ENCODE assay signal across 16 cellular contexts in the genomic region with DNA sequence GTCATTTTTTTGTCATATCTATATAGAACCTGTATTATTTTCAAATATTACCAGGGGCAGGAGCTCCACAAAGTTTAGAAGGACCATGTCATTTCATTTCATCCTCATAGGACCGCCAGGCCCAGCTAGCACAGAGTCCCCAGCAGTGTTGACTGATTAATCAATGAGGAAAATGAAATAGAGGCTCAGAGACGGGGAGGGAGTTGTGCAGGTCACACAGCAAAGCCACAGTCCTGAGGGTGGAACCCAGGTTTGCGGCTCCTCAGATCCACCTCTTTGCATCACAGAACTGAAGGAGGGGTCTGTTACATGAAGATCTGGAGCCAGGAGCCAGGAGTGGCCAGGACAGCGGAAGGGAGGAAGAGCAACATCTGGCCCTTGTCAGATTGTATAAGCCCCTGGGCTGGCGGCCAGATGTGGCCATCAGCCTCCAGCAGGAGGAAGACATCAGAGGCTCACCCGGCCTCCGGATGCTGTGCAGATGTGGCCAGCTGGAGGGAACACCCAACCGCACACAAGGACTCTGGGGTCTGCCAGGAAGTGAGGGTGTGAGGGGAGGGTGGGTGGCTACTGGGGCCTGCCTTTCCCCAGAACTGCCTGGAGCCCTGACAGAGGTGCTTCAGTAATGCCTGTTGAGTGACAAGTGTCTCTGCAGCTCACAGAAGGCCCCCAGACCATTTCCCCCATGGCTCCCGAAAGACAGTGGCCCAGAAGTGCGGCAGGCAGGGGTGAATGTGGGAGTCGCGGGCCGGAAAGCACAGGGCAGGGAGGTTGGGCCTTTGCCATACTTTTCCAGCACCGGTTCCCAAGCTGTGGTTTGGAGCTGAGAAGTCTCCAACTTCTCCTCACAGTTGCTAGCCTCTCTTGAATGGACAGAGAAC. TPM values are rescaled to one million over a fixed set of nuclear protein-coding genes. Genes with fewer than 3 reads are reported as not detected.
DNase-seq lines count a peak whose midpoint lies in the region; ATAC-seq and TF ChIP-seq lines count a peak whose summit lies in the region.
"Had no signal": no experiment of that assay in that cellular context is flagged by ENCODE, and none has a peak within 500 bp of the region (broad histone marks: within the 10 kb centered on the region; RNA-seq: fewer than 3 reads in every experiment).

No MANE protein-coding gene starts in this region.

- peaks cover 39% of the 10 kb centered on the region for H3K4me1 Mint-ChIP-seq in activated CD8-positive, alpha-beta T cell treated with anti-CD3 and anti-CD28 coated beads, Interleukin-2, amount 10 ng/mL, durations not matched to agents 7 days and 5 days (ENCODE audit: low read depth)
- H3K4me1 Mint-ChIP-seq in activated CD8-positive, alpha-beta T cell treated with anti-CD3 and anti-CD28 coated beads for 36 hours (ENCODE audit: low read depth), result peaks cover 28% of the 10 kb centered on the region
- peaks cover 12 to 34% (median 33%) of the 10 kb centered on the region in 3 donors for H3K4me1 Mint-ChIP-seq in naive B cell

- H3K27ac Mint-ChIP-seq in activated CD8-positive, alpha-beta T cell treated with anti-CD3 and anti-CD28 coated beads, Interleukin-2, amount 10 ng/mL, durations not matched to agents 7 days and 5 days, result peak overlapping the region; percentile 20
- no peak overlapping the region for H3K27ac Mint-ChIP-seq in activated CD8-positive, alpha-beta T cell treated with anti-CD3 and anti-CD28 coated beads for 36 hours
- H3K27ac Mint-ChIP-seq in naive B cell, result peak overlapping the region in 4 of 6 donors; percentile 71 to 94 (median 83)
- H3K27ac Mint-ChIP-seq: activated T-helper 17 cell treated with anti-CD3 and anti-CD28 coated beads, Interleukin-2, amount 50 U/mL, for 72 hours had no signal

- H3K36me3 ChIP-seq in uterus, result no peaks in the 10 kb centered on the region

- H3K4me1 ChIP-seq in uterus, result no peaks in the 10 kb centered on the region

- H3K36me3 Mint-ChIP-seq in activated CD8-positive, alpha-beta T cell treated with anti-CD3 and anti-CD28 coated beads, Interleukin-2, amount 10 ng/mL, durations not matched to agents 7 days and 5 days (ENCODE audit: low read depth), result no peaks in the 10 kb centered on the region
- no peaks in the 10 kb centered on the region for H3K36me3 Mint-ChIP-seq in activated CD8-positive, alpha-beta T cell treated with anti-CD3 and anti-CD28 coated beads for 36 hours (ENCODE audit: low read depth)
- no peaks in the 10 kb centered on the region for H3K36me3 Mint-ChIP-seq in naive B cell

- no peak for TF ChIP-seq CTCF in activated CD8-positive, alpha-beta T cell treated with anti-CD3 and anti-CD28 coated beads for 36 hours (IDR thresholded peaks at IDR 0.05)
- TF ChIP-seq CTCF in fibroblast of villous mesenchyme (IDR thresholded peaks at IDR 0.05; ENCODE audit: insufficient read depth, low read depth, low read length), result no peak
- no peak for TF ChIP-seq CTCF in uterus (IDR thresholded peaks at IDR 0.05)

- DNase-seq in activated CD8-positive, alpha-beta T cell treated with anti-CD3 and anti-CD28 coated beads, Interleukin-2, amount 10 ng/mL, durations not matched to agents 7 days and 5 days, result no peak
- no peak for DNase-seq in activated CD8-positive, alpha-beta T cell treated with anti-CD3 and anti-CD28 coated beads for 36 hours
- DNase-seq in fibroblast of villous mesenchyme (ENCODE audit: low read depth) (peak; percentile 89), naive B cell (no peak), uterus (peak; percentile 77 to 84), cortex of kidney (lab: John Stamatoyannopoulos, UW) (no peak), NCI-H2081 treated with DMSO at 0.1 percent for 48 hours (lab: John Stamatoyannopoulos, UW) (no peak)
- DNase-seq: activated CD4-positive, CD25-positive, alpha-beta regulatory T cell; NCI-H226; stimulated activated CD4-positive, alpha-beta T cell treated with anti-CD3 and anti-CD28 coated beads, Interleukin-15, amount 100 ng/mL, for 24 hours had no signal

- POLR2A ChIA-PET in activated CD8-positive, alpha-beta T cell treated with anti-CD3 and anti-CD28 coated beads, Interleukin-2, amount 10 ng/mL, durations not matched to agents 7 days and 5 days (lab: Charles Lee), result no interaction called here
- POLR2A ChIA-PET in activated CD8-positive, alpha-beta T cell treated with anti-CD3 and anti-CD28 coated beads for 36 hours (lab: Charles Lee), result interaction anchor here (1.1 to 1.6 kb wide), 3 partner anchors 9 to 11 kb away, joined by 3 to 5 read pairs (median 3); no protein-coding TSS in a partner anchor

- intact Hi-C loops in activated CD8-positive, alpha-beta T cell treated with anti-CD3 and anti-CD28 coated beads for 36 hours (cut with micrococcal nuclease), result no loop called here
- intact Hi-C loops in uterus (cut with DNase I; ENCODE audit: low total_unique reads), result no loop called here

- H3K4me3 Mint-ChIP-seq in activated CD8-positive, alpha-beta T cell treated with anti-CD3 and anti-CD28 coated beads, Interleukin-2, amount 10 ng/mL, durations not matched to agents 7 days and 5 days, result no peak overlapping the region
- no peak overlapping the region for H3K4me3 Mint-ChIP-seq in activated CD8-positive, alpha-beta T cell treated with anti-CD3 and anti-CD28 coated beads for 36 hours
- no peak overlapping the region for H3K4me3 Mint-ChIP-seq in naive B cell
- H3K4me3 Mint-ChIP-seq: activated T-helper 17 cell treated with anti-CD3 and anti-CD28 coated beads, Interleukin-2, amount 50 U/mL, for 72 hours had no signal

- H3K27me3 Mint-ChIP-seq in activated CD8-positive, alpha-beta T cell treated with anti-CD3 and anti-CD28 coated beads, Interleukin-2, amount 10 ng/mL, durations not matched to agents 7 days and 5 days (ENCODE audit: low read depth), result no peaks in the 10 kb centered on the region
- H3K27me3 Mint-ChIP-seq in activated CD8-positive, alpha-beta T cell treated with anti-CD3 and anti-CD28 coated beads for 36 hours, result no peaks in the 10 kb centered on the region
- H3K27me3 Mint-ChIP-seq in naive B cell, result no peaks in the 10 kb centered on the region
- H3K27me3 Mint-ChIP-seq: activated T-helper 17 cell treated with anti-CD3 and anti-CD28 coated beads, Interleukin-2, amount 50 U/mL, for 72 hours had no signal

- no peak for TF ChIP-seq POLR2A in uterus (IDR thresholded peaks at IDR 0.05)

- no peaks in the 10 kb centered on the region for H3K9me3 Mint-ChIP-seq in activated CD8-positive, alpha-beta T cell treated with anti-CD3 and anti-CD28 coated beads, Interleukin-2, amount 10 ng/mL, durations not matched to agents 7 days and 5 days (ENCODE audit: insufficient read depth)
- H3K9me3 Mint-ChIP-seq in activated CD8-positive, alpha-beta T cell treated with anti-CD3 and anti-CD28 coated beads for 36 hours, result no peaks in the 10 kb centered on the region
- peaks cover 0 to 2% (median 0%) of the 10 kb centered on the region in 7 donors for H3K9me3 Mint-ChIP-seq in naive B cell
- H3K9me3 Mint-ChIP-seq: activated T-helper 17 cell treated with anti-CD3 and anti-CD28 coated beads, Interleukin-2, amount 50 U/mL, for 72 hours had no signal

- H3K9me3 ChIP-seq in uterus, result no peaks in the 10 kb centered on the region

- ATAC-seq in activated CD8-positive, alpha-beta T cell treated with anti-CD3 and anti-CD28 coated beads, Interleukin-2, amount 10 ng/mL, durations not matched to agents 7 days and 5 days, result no peak
- ATAC-seq in activated CD8-positive, alpha-beta T cell treated with anti-CD3 and anti-CD28 coated beads for 36 hours, result no peak
- ATAC-seq in naive B cell (ENCODE audit: low read depth in 2 of 2) (no peak), GM19324 (IDR thresholded peaks at IDR 0.05; ENCODE audit: low FRiP score, unreplicated experiment) (no peak)
- ATAC-seq: activated T-helper 17 cell treated with anti-CD3 and anti-CD28 coated beads, Interleukin-2, amount 50 U/mL, for 72 hours; GM12878 had no signal

- H3K27ac ChIP-seq in uterus, result peak overlapping the region; percentile 17 to 67
- H3K27ac ChIP-seq: 22Rv1, hepatocyte had no signal

- CTCF ChIA-PET in activated CD8-positive, alpha-beta T cell treated with anti-CD3 and anti-CD28 coated beads, Interleukin-2, amount 10 ng/mL, durations not matched to agents 7 days and 5 days (lab: Charles Lee), result interaction anchor here (0.6 to 3.0 kb wide), 5 partner anchors 9 to 52 kb away, joined by 3 to 9 read pairs (median 5); no protein-coding TSS in a partner anchor
- CTCF ChIA-PET in activated CD8-positive, alpha-beta T cell treated with anti-CD3 and anti-CD28 coated beads for 36 hours (lab: Charles Lee), result interaction anchor here (0.8 to 8.6 kb wide), 4 partner anchors 16 to 224 kb away, joined by 3 to 66 read pairs (median 12); no protein-coding TSS in a partner anchor

- H3K4me3 ChIP-seq in fibroblast of villous mesenchyme (ENCODE audit: low read depth, low read length) (no peak overlapping the region), uterus (no peak overlapping the region)
- H3K4me3 ChIP-seq: GM12878, hepatocyte had no signal

- H3K27me3 ChIP-seq in uterus, result no peaks in the 10 kb centered on the region
- H3K27me3 ChIP-seq: hepatocyte had no signal

RNA-seq across cellular contexts. Expression of a gene that starts 21.2 kb away (rescaled TPM):
- total RNA-seq in activated CD8-positive, alpha-beta T cell treated with anti-CD3 and anti-CD28 coated beads, Interleukin-2, amount 10 ng/mL, durations not matched to agents 7 days and 5 days, result under 1 TPM; 0.13 to 0.21 TPM
- under 1 TPM; 0.16 to 0.38 TPM for total RNA-seq in activated CD8-positive, alpha-beta T cell treated with anti-CD3 and anti-CD28 coated beads for 36 hours
- total RNA-seq in fibroblast of villous mesenchyme, result not detected in 2 replicates
- not detected for polyA plus RNA-seq in naive B cell (ENCODE audit: low read depth in 6 of 6)
- total RNA-seq in uterus, result 1 to 10 TPM; 1.2 to 9.2 (median 4.5) TPM
- total RNA-seq: activated T-helper 17 cell treated with anti-CD3 and anti-CD28 coated beads, Interleukin-2, amount 50 U/mL, for 72 hours; GM12878; MCF 10A had no signal
- polyA plus RNA-seq: GM12878 had no signal

RNA-seq across cellular contexts. Expression of a gene that starts 28.5 kb away (rescaled TPM):
- total RNA-seq in activated CD8-positive, alpha-beta T cell treated with anti-CD3 and anti-CD28 coated beads, Interleukin-2, amount 10 ng/mL, durations not matched to agents 7 days and 5 days, result under 1 TPM; 0.18 to 0.26 TPM
- total RNA-seq in activated CD8-positive, alpha-beta T cell treated with anti-CD3 and anti-CD28 coated beads for 36 hours, result under 1 TPM; 0.38 to 0.83 TPM
- total RNA-seq in fibroblast of villous mesenchyme (under 0.01 TPM in 1 of 2 replicates, not detected in the other), uterus (1 to 10 TPM in 2 of 4 donors, under 1 TPM in 1, not detected in 1; 0.95 to 3.5 (median 2.1) TPM)
- not detected for polyA plus RNA-seq in naive B cell (ENCODE audit: low read depth in 6 of 6)
- total RNA-seq: GM12878 had no signal

RNA-seq across cellular contexts. Expression of a gene that starts 38.2 kb away (rescaled TPM):
- total RNA-seq in activated CD8-positive, alpha-beta T cell treated with anti-CD3 and anti-CD28 coated beads, Interleukin-2, amount 10 ng/mL, durations not matched to agents 7 days and 5 days, result not detected
- total RNA-seq in activated CD8-positive, alpha-beta T cell treated with anti-CD3 and anti-CD28 coated beads for 36 hours, result not detected
- total RNA-seq in fibroblast of villous mesenchyme (not detected in 2 replicates), uterus (under 1 TPM in 1 of 4 donors, not detected in 3; 0.35 TPM)
- 1 to 10 TPM in 5 of 6 donors, under 1 TPM in 1; 0.99 to 6.8 (median 4.1) TPM for polyA plus RNA-seq in naive B cell (ENCODE audit: low read depth in 6 of 6)
- total RNA-seq: activated T-helper 17 cell treated with anti-CD3 and anti-CD28 coated beads, Interleukin-2, amount 50 U/mL, for 72 hours; GM12878; hepatocyte; MCF 10A had no signal
- polyA plus RNA-seq: hepatocyte had no signal

Comparison
In these comparisons a context has a peak if more than half of its experiments do, and no peak if none do; other contexts are left out.
1. DNase-seq: peak in fibroblast of villous mesenchyme (single experiment) and uterus (2 of 2); none in activated CD8-positive, alpha-beta T cell treated with anti-CD3 and anti-CD28 coated beads, Interleukin-2, amount 10 ng/mL, durations not matched to agents 7 days and 5 days (single experiment), activated CD8-positive, alpha-beta T cell treated with anti-CD3 and anti-CD28 coated beads for 36 hours (single experiment), naive B cell (single experiment), cortex of kidney (single experiment) and NCI-H2081 treated with DMSO at 0.1 percent for 48 hours (single experiment).